10 cellular contexts compared by ENCODE assay signal in genomic region chr16:50696126-50696525, GRCh38. TPM values are rescaled to one million over a fixed set of nuclear protein-coding genes. Genes with fewer than 3 reads are reported as not detected.
A peak's percentile ranks its signal among the peaks of the same experiment; 100 is the strongest.
DNase-seq lines count a peak whose midpoint lies in the region; ATAC-seq and TF ChIP-seq lines count a peak whose summit lies in the region.
"Had no signal": no experiment of that assay in that cellular context is flagged by ENCODE, and none has a peak within 500 bp of the region (broad histone marks: within the 10 kb centered on the region; RNA-seq: fewer than 3 reads in every experiment).

No MANE protein-coding gene starts in this region.

- H3K4me2 ChIP-seq in MM.1S (ENCODE audit: low read depth, low read length): peak overlapping the region; percentile 95

- peak overlapping the region; percentile 45 for H2AFZ ChIP-seq in MM.1S (ENCODE audit: low read length)

- no peaks in the 10 kb centered on the region for H3K27me3 Mint-ChIP-seq in CD4-positive, CD25-positive, alpha-beta regulatory T cell
- peaks cover 34% of the 10 kb centered on the region for H3K27me3 Mint-ChIP-seq in type B pancreatic cell

- peaks cover 24% of the 10 kb centered on the region for H3K79me2 ChIP-seq in MM.1S (ENCODE audit: low read length)

- H3K27ac ChIP-seq in CD4-positive, CD25-positive, alpha-beta regulatory T cell (ENCODE audit: insufficient read depth, low read length, poor library complexity, severe bottlenecking): peak overlapping the region; percentile 86
- H3K27ac ChIP-seq in MM.1S (ENCODE audit: low read length) (peak overlapping the region; percentile 59), right lobe of liver (peak overlapping the region; percentile 12 to 85 (median 84)), esophagus muscularis mucosa (replicated peaks in 1 of 4) (peak overlapping the region in 2 of 4 donors; percentile 59 to 61)

- no peak for DNase-seq in CD4-positive, CD25-positive, alpha-beta regulatory T cell
- DNase-seq in MM.1S (no peak), right lobe of liver (no peak), type B pancreatic cell (ENCODE audit: extremely low spot score, unreplicated experiment) (no peak), NCI-H2171 (lab: John Stamatoyannopoulos, UW) (no peak), esophagus muscularis mucosa (ENCODE audit: extremely low spot score) (no peak), NCI-H1417 (lab: John Stamatoyannopoulos, UW) (no peak)
- DNase-seq: NCI-H1436 treated with DMSO at 0.1 percent for 48 hours had no signal

- no peak for ATAC-seq in CD4-positive, CD25-positive, alpha-beta regulatory T cell (ENCODE audit: low read depth in 2 of 2)
- ATAC-seq in GM19023 (IDR thresholded peaks at IDR 0.05; ENCODE audit: unreplicated experiment): peak; percentile 24
- ATAC-seq in right lobe of liver: peak in 1 of 4 donors; percentile 1

- no peaks in the 10 kb centered on the region for H3K27me3 ChIP-seq in CD4-positive, CD25-positive, alpha-beta regulatory T cell (ENCODE audit: control insufficient read depth, insufficient read depth, low read length)
- no peaks in the 10 kb centered on the region for H3K27me3 ChIP-seq in MM.1S (replicated peaks; ENCODE audit: insufficient read depth, low read length)
- no peaks in the 10 kb centered on the region for H3K27me3 ChIP-seq in right lobe of liver
- no peaks in the 10 kb centered on the region for H3K27me3 ChIP-seq in esophagus muscularis mucosa

- no peak for TF ChIP-seq EP300 in esophagus muscularis mucosa (IDR thresholded peaks at IDR 0.05)

- no peaks in the 10 kb centered on the region for H3K36me3 ChIP-seq in CD4-positive, CD25-positive, alpha-beta regulatory T cell (ENCODE audit: control insufficient read depth, insufficient read depth, low read length)
- H3K36me3 ChIP-seq in MM.1S (replicated peaks; ENCODE audit: insufficient read depth, low read length) (no peaks in the 10 kb centered on the region), right lobe of liver (no peaks in the 10 kb centered on the region), esophagus muscularis mucosa (no peaks in the 10 kb centered on the region)

- no peaks in the 10 kb centered on the region for H3K36me3 Mint-ChIP-seq in CD4-positive, CD25-positive, alpha-beta regulatory T cell
- no peaks in the 10 kb centered on the region for H3K36me3 Mint-ChIP-seq in type B pancreatic cell

- H3K9ac ChIP-seq in MM.1S (ENCODE audit: low read length): peak overlapping the region; percentile 10; the same call in 1 of the 2 replicates

- H3K4me1 ChIP-seq in CD4-positive, CD25-positive, alpha-beta regulatory T cell (ENCODE audit: control insufficient read depth, insufficient read depth, low read length, poor library complexity, severe bottlenecking): peaks cover 69% of the 10 kb centered on the region
- H3K4me1 ChIP-seq in MM.1S (ENCODE audit: low read length) (peaks cover 41% of the 10 kb centered on the region), right lobe of liver (peaks cover 3 to 40% (median 14%) of the 10 kb centered on the region in 4 donors), esophagus muscularis mucosa (peaks cover 28 to 46% (median 43%) of the 10 kb centered on the region in 4 donors)

- H3K9me3 Mint-ChIP-seq in CD4-positive, CD25-positive, alpha-beta regulatory T cell: peaks cover 0 to 1% (median 0%) of the 10 kb centered on the region in 7 donors
- H3K9me3 Mint-ChIP-seq in type B pancreatic cell: no peaks in the 10 kb centered on the region

- no peak for TF ChIP-seq CTCF in MM.1S (IDR thresholded peaks at IDR 0.05; ENCODE audit: low read length)
- no peak for TF ChIP-seq CTCF in right lobe of liver (IDR thresholded peaks at IDR 0.05)
- TF ChIP-seq CTCF in type B pancreatic cell (conservative IDR thresholded peaks at IDR 0.05): no peak
- TF ChIP-seq CTCF in esophagus muscularis mucosa (IDR thresholded peaks at IDR 0.05): no peak

- peak overlapping the region; percentile 55 for H3K4me3 ChIP-seq in CD4-positive, CD25-positive, alpha-beta regulatory T cell (ENCODE audit: low read depth, low read length)
- H3K4me3 ChIP-seq in MM.1S (ENCODE audit: low read length) (no peak overlapping the region), right lobe of liver (no peak overlapping the region), esophagus muscularis mucosa (no peak overlapping the region)

- no peaks in the 10 kb centered on the region for H3K9me2 ChIP-seq in MM.1S (replicated peaks; ENCODE audit: insufficient read depth, low read length)

- 16% methylated on average over 4 of the region's 5 CpGs for WGBS in right lobe of liver (ENCODE audit: insufficient coverage, low coverage, low lambda C conversion rate, missing lambda C conversion rate)
- WGBS in esophagus muscularis mucosa: 58% methylated on average over 5 of the region's 5 CpGs

- H3K27ac Mint-ChIP-seq in CD4-positive, CD25-positive, alpha-beta regulatory T cell: peak overlapping the region; percentile 83 to 98 (median 97)
- H3K27ac Mint-ChIP-seq in type B pancreatic cell: no peak overlapping the region

- H3F3A ChIP-seq in MM.1S (ENCODE audit: insufficient read depth, low read length): peaks cover 22% of the 10 kb centered on the region; the same call in 1 of the 2 replicates

- H3K9me3 ChIP-seq in CD4-positive, CD25-positive, alpha-beta regulatory T cell (ENCODE audit: control insufficient read depth in 2 of 2, low read length in 2 of 2): no peaks in the 10 kb centered on the region
- no peaks in the 10 kb centered on the region for H3K9me3 ChIP-seq in MM.1S (replicated peaks; ENCODE audit: insufficient read depth, low read length)
- H3K9me3 ChIP-seq in right lobe of liver: no peaks in the 10 kb centered on the region
- no peaks in the 10 kb centered on the region for H3K9me3 ChIP-seq in esophagus muscularis mucosa

- peaks cover 6 to 75% (median 57%) of the 10 kb centered on the region in 4 donors for H3K4me1 Mint-ChIP-seq in CD4-positive, CD25-positive, alpha-beta regulatory T cell
- peaks cover 20% of the 10 kb centered on the region for H3K4me1 Mint-ChIP-seq in type B pancreatic cell (ENCODE audit: unreplicated experiment)

- H3K4me3 Mint-ChIP-seq in CD4-positive, CD25-positive, alpha-beta regulatory T cell: peak overlapping the region; percentile 2 to 85 (median 60)
- H3K4me3 Mint-ChIP-seq in type B pancreatic cell: no peak overlapping the region

- no peak for TF ChIP-seq POLR2A in right lobe of liver (IDR thresholded peaks at IDR 0.05)
- TF ChIP-seq POLR2A in esophagus muscularis mucosa (IDR thresholded peaks at IDR 0.05; ENCODE audit: low read depth): no peak

- H4K20me1 ChIP-seq in MM.1S (ENCODE audit: insufficient read depth, low read length): no peaks in the 10 kb centered on the region

- intact Hi-C loops in right lobe of liver (cut with DNase I): no loop called here
- intact Hi-C loops in esophagus muscularis mucosa (cut with DNase I): loop anchor here (10.0 kb wide), 2 partner anchors 49 to 109 kb away; partner anchors contain the start of gene CYLD

RNA-seq across cellular contexts. Expression of gene NOD2, which starts 2.7 kb away (rescaled TPM):
- 11.7 TPM for total RNA-seq in CD4-positive, CD25-positive, alpha-beta regulatory T cell
- 1 to 10 TPM; 1.5 to 5.9 (median 3.2) TPM for polyA plus RNA-seq in CD4-positive, CD25-positive, alpha-beta regulatory T cell
- total RNA-seq in right lobe of liver (1 to 10 TPM in 4 of 6 experiments, under 1 TPM in 2; 0.74 to 6.0 (median 1.4) TPM), type B pancreatic cell (ENCODE audit: low replicate concordance) (0.12 and 0.31 TPM in 2 replicates), esophagus muscularis mucosa (1 to 10 TPM; 1.2 to 6.0 (median 2.5) TPM)

RNA-seq across cellular contexts. Expression of gene SNX20, which starts 15.0 kb away (rescaled TPM):
- 69.2 TPM for total RNA-seq in CD4-positive, CD25-positive, alpha-beta regulatory T cell
- 100 to 1,000 TPM; 122 to 173 (median 134) TPM for polyA plus RNA-seq in CD4-positive, CD25-positive, alpha-beta regulatory T cell
- total RNA-seq in right lobe of liver: 1 to 10 TPM in 1 of 6 experiments, under 1 TPM in 5; 0.31 to 1.9 (median 0.71) TPM
- total RNA-seq in type B pancreatic cell (ENCODE audit: low replicate concordance): not detected in 2 replicates
- 1 to 10 TPM in 3 of 4 donors, under 1 TPM in 1; 0.39 to 5.0 (median 1.8) TPM for total RNA-seq in esophagus muscularis mucosa
- total RNA-seq: temporal lobe had no signal

RNA-seq across cellular contexts. Expression of gene CYLD, which starts 45.8 kb away (rescaled TPM):
- 425 TPM for total RNA-seq in CD4-positive, CD25-positive, alpha-beta regulatory T cell
- polyA plus RNA-seq in CD4-positive, CD25-positive, alpha-beta regulatory T cell: 100 to 1,000 TPM; 161 to 211 (median 169) TPM
- total RNA-seq in right lobe of liver (10 to 100 TPM; 17.0 to 34.2 (median 19.5) TPM), type B pancreatic cell (ENCODE audit: low replicate concordance) (21.8 and 24.9 TPM in 2 replicates), esophagus muscularis mucosa (10 to 100 TPM; 40.1 to 46.4 (median 40.8) TPM)

Comparison
In these comparisons a context has a peak if more than half of its experiments do, and no peak if none do; other contexts are left out.
1. RNA of gene SNX20, which starts 15.0 kb away (total RNA-seq): 69.2 TPM in CD4-positive, CD25-positive, alpha-beta regulatory T cell (single experiment); 0.39 to 5.0 TPM in esophagus muscularis mucosa, 0.31 to 1.9 TPM in right lobe of liver and not detected in type B pancreatic cell; every median in the first group is over 10 times any median in the second.